ENCODE assay signal across 22 cellular contexts in genomic region chr14:84809158-84809557, GRCh38.
"Had no signal": no experiment of that assay in that cellular context is flagged by ENCODE, and none has a peak within 500 bp of the region (broad histone marks: within the 10 kb centered on the region; RNA-seq: fewer than 3 reads in every experiment).

No MANE protein-coding gene starts in this region.

- DNase-seq: effector CD8-positive, alpha-beta T cell; effector memory CD8-positive, alpha-beta T cell; endodermal cell; erythroblast; esophagus squamous epithelium; foreskin fibroblast; foreskin melanocyte; gastrocnemius medialis; glutamatergic neuron; head of caudate nucleus; heart right ventricle; hippocampal formation; left cardiac atrium; left lung; left ventricle myocardium superior; lower lobe of right lung; mesenchymal stem cell; mucosa of descending colon; naive B cell; naive thymus-derived CD8-positive, alpha-beta T cell had no signal

- H3K4me1 ChIP-seq: esophagus squamous epithelium, gastrocnemius medialis, left lung, lower lobe of right lung had no signal

- H3K36me3 ChIP-seq: esophagus squamous epithelium, gastrocnemius medialis, heart right ventricle, left lung, lower lobe of right lung had no signal

- H3K27ac ChIP-seq: coronary artery, epithelial cell of prostate, esophagus squamous epithelium, gastrocnemius medialis, heart right ventricle, left lung, lower lobe of right lung had no signal

- H3K27me3 ChIP-seq: esophagus squamous epithelium, gastrocnemius medialis, heart right ventricle, left lung had no signal

- H3K9me3 ChIP-seq: esophagus squamous epithelium, gastrocnemius medialis, heart right ventricle, left lung, lower lobe of right lung had no signal

- H3K4me3 ChIP-seq: coronary artery, esophagus squamous epithelium, gastrocnemius medialis, heart right ventricle, left lung, lower lobe of right lung, mucosa of descending colon had no signal
